16 cellular contexts compared by ENCODE assay signal in genomic region chr18:13019301-13019700, GRCh38.
DNase-seq lines count a peak whose midpoint lies in the region; ATAC-seq and TF ChIP-seq lines count a peak whose summit lies in the region.
"Had no signal": no experiment of that assay in that cellular context is flagged by ENCODE, and none has a peak within 500 bp of the region (broad histone marks: within the 10 kb centered on the region; RNA-seq: fewer than 3 reads in every experiment).

No MANE protein-coding gene starts in this region.

- in situ Hi-C loops in GM13977 (cut with MboI; ENCODE audit: low pct_unique_long_range_greater_than_20kb, low sequenced_read_pairs, unreplicated experiment) = loop anchor here (25.0 kb wide), 1 partner anchor 93 kb away; no protein-coding TSS in a partner anchor

- peak; percentile 68 for DNase-seq in epithelial cell of prostate (ENCODE audit: low read depth, low spot score)
- no peak for DNase-seq in GM13977 (ENCODE audit: low spot score)
- no peak for DNase-seq in DMS79 treated with DMSO at 0.1 percent for 48 hours (lab: John Stamatoyannopoulos, UW)
- no peak for DNase-seq in superior temporal gyrus (ENCODE audit: extremely low spot score)
- DNase-seq: anterior cingulate cortex, GOT3, left ventricle myocardium superior, naive B cell, NCI-H1092 treated with DMSO at 0.1 percent for 48 hours, psoas muscle, T1000 had no signal

- no peak for TF ChIP-seq CTCF in GM13977 (IDR thresholded peaks at IDR 0.05; ENCODE audit: extremely low read depth, insufficient read depth, missing control alignments)

- peak overlapping the region; percentile 69 for H3K27ac ChIP-seq in epithelial cell of prostate
- H3K27ac ChIP-seq: psoas muscle, SJSA1 had no signal

- ATAC-seq in GM18517 (IDR thresholded peaks at IDR 0.05; ENCODE audit: unreplicated experiment) = peak; percentile 63
- peak; percentile 55 for ATAC-seq in GM21529 (IDR thresholded peaks at IDR 0.05; ENCODE audit: unreplicated experiment)
- peak; percentile 62 for ATAC-seq in HG03439 (IDR thresholded peaks at IDR 0.05; ENCODE audit: unreplicated experiment)
- no peak for ATAC-seq in GM18511 (IDR thresholded peaks at IDR 0.05; ENCODE audit: unreplicated experiment)
- ATAC-seq: left ventricle myocardium superior, psoas muscle had no signal
